Comparison of ENCODE assay signal across 8 cellular contexts in the genomic region with DNA sequence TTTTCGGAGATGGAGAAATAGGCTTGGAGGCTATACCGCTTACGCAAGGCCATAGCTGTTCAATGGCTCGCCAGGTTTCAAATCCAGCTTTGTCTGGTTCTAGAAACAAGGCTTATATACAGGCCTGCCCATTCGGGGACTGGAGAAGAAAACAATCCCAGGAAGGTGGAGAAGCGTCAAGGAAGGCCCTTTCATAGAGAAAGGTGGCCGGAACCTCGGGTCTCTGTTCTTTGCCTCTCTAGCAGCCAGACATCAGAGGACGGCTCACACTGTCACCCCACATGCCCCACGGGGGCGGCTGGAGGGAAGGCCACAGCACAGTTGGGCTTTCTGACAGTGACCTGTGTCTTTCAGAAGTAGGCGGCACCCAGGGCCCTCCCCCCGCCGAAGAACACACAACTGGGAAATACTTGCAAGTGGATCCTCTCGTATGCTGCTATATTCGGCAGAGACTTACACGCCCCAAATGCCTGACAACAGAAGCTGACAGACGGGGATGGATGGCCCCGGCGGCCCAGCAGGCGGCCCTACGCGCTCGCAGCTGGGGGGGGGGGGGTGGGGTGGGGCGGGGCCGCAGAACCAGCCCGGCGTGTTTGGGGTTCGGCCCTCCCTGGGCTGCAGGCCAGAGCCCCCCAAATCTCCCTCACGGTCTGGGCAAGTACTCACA. TPM values are rescaled to one million over a fixed set of nuclear protein-coding genes. Genes with fewer than 3 reads are reported as not detected.
A peak's percentile ranks its signal among the peaks of the same experiment; 100 is the strongest.
DNase-seq lines count a peak whose midpoint lies in the region; ATAC-seq and TF ChIP-seq lines count a peak whose summit lies in the region.

No MANE protein-coding gene starts in this region.

- H3K4me3 ChIP-seq in mononuclear cell (ENCODE audit: low read length) (peak overlapping the region; percentile 98), thoracic aorta (peak overlapping the region; percentile 95)

- H3K27me3 ChIP-seq in mononuclear cell (ENCODE audit: insufficient read depth, low read length) (no peaks in the 10 kb centered on the region), thoracic aorta (replicated peaks; ENCODE audit: insufficient read depth) (no peaks in the 10 kb centered on the region)

- ATAC-seq in HG02642 (IDR thresholded peaks at IDR 0.05; ENCODE audit: poor library complexity, unreplicated experiment) (peak; percentile 3), thoracic aorta (ENCODE audit: insufficient number of reproducible peaks, low FRiP score, low read depth) (no peak), HG02973 (IDR thresholded peaks at IDR 0.05; ENCODE audit: unreplicated experiment) (no peak)

- H3K4me1 ChIP-seq in mononuclear cell (ENCODE audit: insufficient read depth, low read length) (peaks cover 45% of the 10 kb centered on the region), thoracic aorta (ENCODE audit: control insufficient read depth in 1 of 2, low read depth in 2 of 2) (peaks cover 31 to 48% of the 10 kb centered on the region in 2 donors)

- intact Hi-C loops in CD14-positive monocyte (cut with micrococcal nuclease) = loop anchor here (5.0 to 10.0 kb wide), 2 partner anchors 88 to 285 kb away; a partner anchor contains a TSS

- peaks cover 3% of the 10 kb centered on the region for H3K36me3 ChIP-seq in thoracic aorta

- peak overlapping the region; percentile 85 to 95 (median 91) for H3K27ac Mint-ChIP-seq in CD14-positive monocyte

- peaks cover 38% of the 10 kb centered on the region for H3K4me1 Mint-ChIP-seq in CD14-positive monocyte

- TF ChIP-seq CTCF in CD14-positive monocyte (IDR thresholded peaks at IDR 0.05) = no peak
- TF ChIP-seq CTCF in thoracic aorta (IDR thresholded peaks at IDR 0.05) = no peak

- H3K9me3 ChIP-seq in mononuclear cell (ENCODE audit: low read depth, low read length) = no peaks in the 10 kb centered on the region
- no peaks in the 10 kb centered on the region for H3K9me3 ChIP-seq in thoracic aorta

- DNase-seq in CD14-positive monocyte (ENCODE audit: low spot score) (peak; percentile 68), NCI-H526 treated with DMSO at 0.1 percent for 48 hours (lab: John Stamatoyannopoulos, UW) (peak; percentile 60), erythroblast (lab: John Stamatoyannopoulos, UW) (peak; percentile 89 to 90), thoracic aorta (ENCODE audit: low spot score) (peak; percentile 42)
- DNase-seq in activated CD8-positive, alpha-beta memory T cell treated with anti-CD3 and anti-CD28 coated beads for 24 hours = peak; percentile 82

- no peaks in the 10 kb centered on the region for H3K27me3 Mint-ChIP-seq in CD14-positive monocyte (ENCODE audit: low read depth in 3 of 3)

- H3K36me3 Mint-ChIP-seq in CD14-positive monocyte = peaks cover 18 to 35% of the 10 kb centered on the region in 2 donors

- H3K9me3 Mint-ChIP-seq in CD14-positive monocyte = peaks cover 0 to 3% (median 0%) of the 10 kb centered on the region in 7 donors

- H3K27ac ChIP-seq in thoracic aorta = peak overlapping the region; percentile 97 to 100

- peak overlapping the region; percentile 78 to 83 for H3K4me3 Mint-ChIP-seq in CD14-positive monocyte

- TF ChIP-seq POLR2A in erythroblast (IDR thresholded peaks at IDR 0.05; ENCODE audit: low read length) = no peak

RNA-seq across cellular contexts. Expression of a gene that starts 4.5 kb away (rescaled TPM):
- under 1 TPM; 0.28 to 0.60 TPM for polyA plus RNA-seq in CD14-positive monocyte
- total RNA-seq in mononuclear cell (28.4 TPM), thoracic aorta (10 to 100 TPM; 21.9 to 32.7 TPM)

RNA-seq across cellular contexts. Expression of a gene that starts 5.8 kb away (rescaled TPM):
- 10 to 100 TPM in 1 of 2 donors, 1 to 10 TPM in 1; 7.1 to 13.6 TPM for polyA plus RNA-seq in CD14-positive monocyte
- total RNA-seq in mononuclear cell (110 TPM), thoracic aorta (10 to 100 TPM; 12.0 to 30.2 TPM)

RNA-seq across cellular contexts. Expression of a gene that starts 59.4 kb away (rescaled TPM):
- under 1 TPM in 1 of 2 donors, not detected in 1; 0.75 TPM for polyA plus RNA-seq in CD14-positive monocyte
- total RNA-seq in mononuclear cell = not detected
- 1 to 10 TPM; 1.2 to 6.8 TPM for total RNA-seq in thoracic aorta
